21 cellular contexts compared by ENCODE assay signal in genomic region chr1:211196880-211197279, GRCh38.
"Had no signal": no experiment of that assay in that cellular context is flagged by ENCODE, and none has a peak within 500 bp of the region (broad histone marks: within the 10 kb centered on the region; RNA-seq: fewer than 3 reads in every experiment).

No MANE protein-coding gene starts in this region.

- H3K36me3 ChIP-seq: esophagus squamous epithelium, left ventricle myocardium inferior, lower lobe of right lung, neutrophil, stomach, thoracic aorta, transverse colon had no signal

- H3K4me3 Mint-ChIP-seq: immature natural killer cell had no signal

- H3K27ac ChIP-seq: coronary artery, esophagus squamous epithelium, left ventricle myocardium inferior, lower lobe of right lung, neutrophil, psoas muscle, skin epidermis, stomach, thoracic aorta, transverse colon had no signal

- H3K4me3 ChIP-seq: coronary artery, esophagus squamous epithelium, left ventricle myocardium inferior, lower lobe of right lung, psoas muscle, skin epidermis, stomach, thoracic aorta, transverse colon had no signal

- H3K4me1 ChIP-seq: esophagus squamous epithelium, left ventricle myocardium inferior, lower lobe of right lung, psoas muscle, stomach, transverse colon had no signal

- ATAC-seq: left cardiac atrium, lower lobe of right lung, psoas muscle, sciatic nerve had no signal

- DNase-seq: effector CD8-positive, alpha-beta T cell; esophagus squamous epithelium; foreskin fibroblast; immature natural killer cell; kidney; left cardiac atrium; left ventricle myocardium inferior; lower lobe of right lung; mesenchymal stem cell; midbrain; psoas muscle; retina; stimulated activated naive CD4-positive, alpha-beta T cell; stomach; substantia nigra; transverse colon had no signal

- H3K27me3 ChIP-seq: esophagus squamous epithelium, neutrophil, transverse colon had no signal

- H3K36me3 Mint-ChIP-seq: immature natural killer cell had no signal

- H3K9me3 ChIP-seq: esophagus squamous epithelium, left ventricle myocardium inferior, lower lobe of right lung, neutrophil, psoas muscle, thoracic aorta, transverse colon had no signal

- H3K4me1 Mint-ChIP-seq: immature natural killer cell had no signal

- H3K27ac Mint-ChIP-seq: immature natural killer cell had no signal
